ENCODE assay signal across 25 cellular contexts in genomic region chr10:11012476-11012875, GRCh38. TPM values are rescaled to one million over a fixed set of nuclear protein-coding genes. Genes with fewer than 3 reads are reported as not detected.
DNase-seq lines count a peak whose midpoint lies in the region; ATAC-seq and TF ChIP-seq lines count a peak whose summit lies in the region.
"Had no signal": no experiment of that assay in that cellular context is flagged by ENCODE, and none has a peak within 500 bp of the region (broad histone marks: within the 10 kb centered on the region; RNA-seq: fewer than 3 reads in every experiment).

No MANE protein-coding gene starts in this region.

- no peaks in the 10 kb centered on the region for H4K20me1 ChIP-seq in neural progenitor cell (ENCODE audit: low read depth)

- no peaks in the 10 kb centered on the region for H3K36me3 Mint-ChIP-seq in neural progenitor cell

- peak overlapping the region; percentile 30 for H3K4me2 ChIP-seq in neural progenitor cell

- TF ChIP-seq POLR2A in transverse colon (IDR thresholded peaks at IDR 0.05) = no peak

- in situ Hi-C loops in transverse colon (cut with MboI; ENCODE audit: low pct_ligation_motif_present in 1 of 4, low pct_unique_long_range_greater_than_20kb in 1 of 4, low sequenced_read_pairs in 3 of 4) = no loop called here

- TF ChIP-seq CTCF in left ventricle myocardium inferior (IDR thresholded peaks at IDR 0.05; ENCODE audit: borderline replicate concordance) (no peak), neural progenitor cell (IDR thresholded peaks at IDR 0.05) (no peak), transverse colon (IDR thresholded peaks at IDR 0.05) (no peak)

- peak overlapping the region; percentile 95 for H3K27ac ChIP-seq in left ventricle myocardium inferior (replicated peaks)
- no peak overlapping the region for H3K27ac ChIP-seq in neural progenitor cell
- H3K27ac ChIP-seq in transverse colon = peak overlapping the region; percentile 8 to 43 (median 32)
- H3K27ac ChIP-seq: 22Rv1 had no signal

- H3K4me1 Mint-ChIP-seq in neural progenitor cell = peaks cover 67% of the 10 kb centered on the region

- H3K4me3 Mint-ChIP-seq in neural progenitor cell = no peak overlapping the region
- H3K4me3 Mint-ChIP-seq: central memory CD8-positive, alpha-beta T cell had no signal

- peaks cover 20% of the 10 kb centered on the region for H3F3A ChIP-seq in neural progenitor cell (ENCODE audit: low read depth)

- H3K27me3 ChIP-seq in left ventricle myocardium inferior (ENCODE audit: low read depth) (no peaks in the 10 kb centered on the region), neural progenitor cell (peaks cover 13% of the 10 kb centered on the region), transverse colon (no peaks in the 10 kb centered on the region)

- H3K4me3 ChIP-seq in left ventricle myocardium inferior (peak overlapping the region; percentile 2), neural progenitor cell (no peak overlapping the region), transverse colon (no peak overlapping the region)
- H3K4me3 ChIP-seq: HAP-1, mucosa of descending colon had no signal

- H3K9me3 ChIP-seq in left ventricle myocardium inferior (replicated peaks) = no peaks in the 10 kb centered on the region
- H3K9me3 ChIP-seq in neural progenitor cell (ENCODE audit: low read depth) = no peaks in the 10 kb centered on the region
- H3K9me3 ChIP-seq in transverse colon = no peaks in the 10 kb centered on the region
- H3K9me3 ChIP-seq: HAP-1, mucosa of descending colon had no signal

- H3K79me2 ChIP-seq in neural progenitor cell (ENCODE audit: low read depth) = no peaks in the 10 kb centered on the region

- intact Hi-C loops in left ventricle myocardium inferior (cut with micrococcal nuclease) (no loop called here), transverse colon (cut with DNase I; ENCODE audit: low total_unique reads) (no loop called here)

- H3K9ac ChIP-seq in neural progenitor cell = no peak overlapping the region

- peaks cover 51% of the 10 kb centered on the region for H3K4me1 ChIP-seq in left ventricle myocardium inferior
- peaks cover 47% of the 10 kb centered on the region for H3K4me1 ChIP-seq in neural progenitor cell
- peaks cover 0 to 31% (median 17%) of the 10 kb centered on the region in 4 donors for H3K4me1 ChIP-seq in transverse colon

- ATAC-seq in HG03196 (IDR thresholded peaks at IDR 0.05; ENCODE audit: unreplicated experiment) = no peak
- ATAC-seq: left colon, mucosa of descending colon, Panc1 had no signal

- DNase-seq in DMS 273 (lab: John Stamatoyannopoulos, UW; ENCODE audit: unreplicated experiment) (peak; percentile 5), DMS 273 treated with DMSO at 0.1 percent for 48 hours (lab: John Stamatoyannopoulos, UW) (no peak), left ventricle myocardium inferior (no peak), neural progenitor cell (ENCODE audit: low spot score) (no peak), transverse colon (no peak), occipital lobe (lab: John Stamatoyannopoulos, UW) (no peak)
- no peak for DNase-seq in stimulated activated CD4-positive, alpha-beta T cell treated with anti-CD3 and anti-CD28 coated beads, Interleukin-2, amount 100 ng/mL, for 24 hours
- DNase-seq: activated CD4-positive, alpha-beta T cell treated with anti-CD3 and anti-CD28 coated beads, Interleukin-2, amount 50 U/mL, for 48 hours; activated gamma-delta T cell; AML-193; effector CD4-positive, alpha-beta T cell; erythroblast; Karpas-422; left colon; mucosa of descending colon; NCI-H1092 treated with DMSO at 0.1 percent for 48 hours; NCI-H2081; stimulated activated CD4-positive, alpha-beta T cell treated with anti-CD3 and anti-CD28 coated beads, Interleukin-2, amount 100 ng/mL, for 48 hours; stimulated activated naive CD4-positive, alpha-beta T cell treated with Interleukin-2 at 50 U/mL for 16 hours; trophoblast cell had no signal

- H3K27ac Mint-ChIP-seq in neural progenitor cell = peak overlapping the region; percentile 10

- 70% methylated on average over 4 to 9 of the region's 9 CpGs for WGBS in transverse colon (ENCODE audit: low coverage in 1 of 2), 2 donors

- peaks cover 3% of the 10 kb centered on the region for H3K9me3 Mint-ChIP-seq in neural progenitor cell
- H3K9me3 Mint-ChIP-seq: central memory CD8-positive, alpha-beta T cell had no signal

- H3K36me3 ChIP-seq in left ventricle myocardium inferior = no peaks in the 10 kb centered on the region
- no peaks in the 10 kb centered on the region for H3K36me3 ChIP-seq in neural progenitor cell
- H3K36me3 ChIP-seq in transverse colon = no peaks in the 10 kb centered on the region
- H3K36me3 ChIP-seq: HAP-1 had no signal

- no peak for TF ChIP-seq EP300 in transverse colon (IDR thresholded peaks at IDR 0.05; ENCODE audit: low read depth)

- peaks cover 9% of the 10 kb centered on the region for H3K27me3 Mint-ChIP-seq in neural progenitor cell (ENCODE audit: insufficient read depth, low read depth)

- no peak overlapping the region for H2AFZ ChIP-seq in neural progenitor cell (replicated peaks)

RNA-seq across cellular contexts. Expression of gene CELF2, which starts 5.2 kb away (rescaled TPM):
- 74.9 TPM for total RNA-seq in left ventricle myocardium inferior
- 31.6 and 33.8 TPM in 2 replicates for total RNA-seq in neural progenitor cell (ENCODE audit: low replicate concordance)
- 10 to 100 TPM; 27.0 to 44.1 (median 31.3) TPM for total RNA-seq in transverse colon
- total RNA-seq in occipital lobe = 193 TPM
